In genomic region chr12:56377310-56377988, GRCh38 we compare ENCODE assay signal across 1 cellular context.
TF ChIP-seq lines count a peak whose summit lies in the region.

No MANE protein-coding gene starts in this region.

TF ChIP-seq in K562, 482 proteins besides CTCF, POLR2A, EP300 and RAD21 (continued from another document and continues in another):
- TF ChIP-seq, protein P1, sequence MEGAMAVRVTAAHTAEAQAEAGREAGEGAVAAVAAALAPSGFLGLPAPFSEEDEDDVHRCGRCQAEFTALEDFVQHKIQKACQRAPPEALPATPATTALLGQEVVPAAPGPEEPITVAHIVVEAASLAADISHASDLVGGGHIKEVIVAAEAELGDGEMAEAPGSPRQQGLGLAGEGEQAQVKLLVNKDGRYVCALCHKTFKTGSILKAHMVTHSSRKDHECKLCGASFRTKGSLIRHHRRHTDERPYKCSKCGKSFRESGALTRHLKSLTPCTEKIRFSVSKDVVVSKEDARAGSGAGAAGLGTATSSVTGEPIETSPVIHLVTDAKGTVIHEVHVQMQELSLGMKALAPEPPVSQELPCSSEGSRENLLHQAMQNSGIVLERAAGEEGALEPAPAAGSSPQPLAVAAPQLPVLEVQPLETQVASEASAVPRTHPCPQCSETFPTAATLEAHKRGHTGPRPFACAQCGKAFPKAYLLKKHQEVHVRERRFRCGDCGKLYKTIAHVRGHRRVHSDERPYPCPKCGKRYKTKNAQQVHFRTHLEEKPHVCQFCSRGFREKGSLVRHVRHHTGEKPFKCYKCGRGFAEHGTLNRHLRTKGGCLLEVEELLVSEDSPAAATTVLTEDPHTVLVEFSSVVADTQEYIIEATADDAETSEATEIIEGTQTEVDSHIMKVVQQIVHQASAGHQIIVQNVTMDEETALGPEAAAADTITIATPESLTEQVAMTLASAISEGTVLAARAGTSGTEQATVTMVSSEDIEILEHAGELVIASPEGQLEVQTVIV (CRISPR knock-in tag; IDR thresholded peaks at IDR 0.05; ENCODE audit: borderline replicate concordance) = no peak
- TF ChIP-seq ZNF644 (tag; IDR thresholded peaks at IDR 0.05; ENCODE audit: low read depth) (no peak), KLF16 (IDR thresholded peaks at IDR 0.05) (peak; percentile 69), HBP1 (CRISPR knock-in tag; IDR thresholded peaks at IDR 0.05) (no peak), BCL6 (CRISPR knock-in tag; IDR thresholded peaks at IDR 0.05) (no peak), CLOCK (CRISPR knock-in tag; IDR thresholded peaks at IDR 0.05; ENCODE audit: borderline replicate concordance) (no peak), SRSF3 (IDR thresholded peaks at IDR 0.05; ENCODE audit: insufficient read depth, low read length) (no peak), PHB (CRISPR knock-in tag; IDR thresholded peaks at IDR 0.05) (no peak), NCOA6 (IDR thresholded peaks at IDR 0.05) (no peak), ZHX1 (conservative IDR thresholded peaks at IDR 0.05; ENCODE audit: low read length) (no peak), PTTG1 (tag; IDR thresholded peaks at IDR 0.05; ENCODE audit: low read depth) (no peak), ZNF280A (IDR thresholded peaks at IDR 0.05; ENCODE audit: low read depth, partially characterized antibody) (no peak), ZNF146 (CRISPR knock-in tag; IDR thresholded peaks at IDR 0.05; ENCODE audit: unreplicated experiment) (no peak), ETV1 (tag; conservative IDR thresholded peaks at IDR 0.05; ENCODE audit: low read depth) (no peak; the same call in none of the 2 replicates), ZNF274 (IDR thresholded peaks at IDR 0.05; ENCODE audit: borderline replicate concordance, low read depth, low read length) (no peak), U2AF2 (optimal IDR thresholded peaks at IDR 0.05; ENCODE audit: low read depth, low read length) (no peak), WHSC1 (IDR thresholded peaks at IDR 0.05; ENCODE audit: low read length) (no peak), RNF2 (IDR thresholded peaks at IDR 0.05) (no peak), ETV5 (CRISPR knock-in tag; IDR thresholded peaks at IDR 0.05; ENCODE audit: low read depth) (no peak), NBN (IDR thresholded peaks at IDR 0.05; ENCODE audit: low read depth) (0 out of 2 replicates have a peak, but pooled peaks have one; percentile 50), HSF4 (CRISPR knock-in tag; IDR thresholded peaks at IDR 0.05; ENCODE audit: borderline replicate concordance) (no peak), HNRNPK (IDR thresholded peaks at IDR 0.05; ENCODE audit: low read depth, low read length, poor library complexity, severe bottlenecking) (no peak), NFXL1 (CRISPR knock-in tag; IDR thresholded peaks at IDR 0.05) (no peak), ZNF316 (IDR thresholded peaks at IDR 0.05) (peak; percentile 97), C11orf30 (IDR thresholded peaks at IDR 0.05; ENCODE audit: low read depth) (peak; percentile 93), POU5F1 (IDR thresholded peaks at IDR 0.05; ENCODE audit: borderline replicate concordance, low read depth, low read length, partially characterized antibody) (no peak), MYNN (IDR thresholded peaks at IDR 0.05) (peak; percentile 42; the same call in 1 of the 2 replicates), MYNN (CRISPR knock-in tag; IDR thresholded peaks at IDR 0.05) (no peak), CBX5 (IDR thresholded peaks at IDR 0.05; ENCODE audit: borderline replicate concordance, low read depth) (no peak), ZNF165 (CRISPR knock-in tag; IDR thresholded peaks at IDR 0.05; ENCODE audit: borderline replicate concordance) (no peak), RFX1 (IDR thresholded peaks at IDR 0.05) (no peak), NCOR1 (IDR thresholded peaks at IDR 0.05) (peak; percentile 85), NR0B1 (IDR thresholded peaks at IDR 0.05; ENCODE audit: partially characterized antibody) (no peak), NCOA4 (IDR thresholded peaks at IDR 0.05; ENCODE audit: partially characterized antibody) (no peak)
- TF ChIP-seq, protein P2, sequence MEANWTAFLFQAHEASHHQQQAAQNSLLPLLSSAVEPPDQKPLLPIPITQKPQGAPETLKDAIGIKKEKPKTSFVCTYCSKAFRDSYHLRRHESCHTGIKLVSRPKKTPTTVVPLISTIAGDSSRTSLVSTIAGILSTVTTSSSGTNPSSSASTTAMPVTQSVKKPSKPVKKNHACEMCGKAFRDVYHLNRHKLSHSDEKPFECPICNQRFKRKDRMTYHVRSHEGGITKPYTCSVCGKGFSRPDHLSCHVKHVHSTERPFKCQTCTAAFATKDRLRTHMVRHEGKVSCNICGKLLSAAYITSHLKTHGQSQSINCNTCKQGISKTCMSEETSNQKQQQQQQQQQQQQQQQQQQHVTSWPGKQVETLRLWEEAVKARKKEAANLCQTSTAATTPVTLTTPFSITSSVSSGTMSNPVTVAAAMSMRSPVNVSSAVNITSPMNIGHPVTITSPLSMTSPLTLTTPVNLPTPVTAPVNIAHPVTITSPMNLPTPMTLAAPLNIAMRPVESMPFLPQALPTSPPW (CRISPR knock-in tag; IDR thresholded peaks at IDR 0.05) = no peak
- TF ChIP-seq, protein P3, sequence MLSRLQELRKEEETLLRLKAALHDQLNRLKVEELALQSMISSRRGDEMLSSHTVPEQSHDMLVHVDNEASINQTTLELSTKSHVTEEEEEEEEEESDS (CRISPR knock-in tag; IDR thresholded peaks at IDR 0.05) = no peak
- TF ChIP-seq, protein P4, sequence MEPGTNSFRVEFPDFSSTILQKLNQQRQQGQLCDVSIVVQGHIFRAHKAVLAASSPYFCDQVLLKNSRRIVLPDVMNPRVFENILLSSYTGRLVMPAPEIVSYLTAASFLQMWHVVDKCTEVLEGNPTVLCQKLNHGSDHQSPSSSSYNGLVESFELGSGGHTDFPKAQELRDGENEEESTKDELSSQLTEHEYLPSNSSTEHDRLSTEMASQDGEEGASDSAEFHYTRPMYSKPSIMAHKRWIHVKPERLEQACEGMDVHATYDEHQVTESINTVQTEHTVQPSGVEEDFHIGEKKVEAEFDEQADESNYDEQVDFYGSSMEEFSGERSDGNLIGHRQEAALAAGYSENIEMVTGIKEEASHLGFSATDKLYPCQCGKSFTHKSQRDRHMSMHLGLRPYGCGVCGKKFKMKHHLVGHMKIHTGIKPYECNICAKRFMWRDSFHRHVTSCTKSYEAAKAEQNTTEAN (CRISPR knock-in tag; IDR thresholded peaks at IDR 0.05) = no peak
- TF ChIP-seq, protein P5, sequence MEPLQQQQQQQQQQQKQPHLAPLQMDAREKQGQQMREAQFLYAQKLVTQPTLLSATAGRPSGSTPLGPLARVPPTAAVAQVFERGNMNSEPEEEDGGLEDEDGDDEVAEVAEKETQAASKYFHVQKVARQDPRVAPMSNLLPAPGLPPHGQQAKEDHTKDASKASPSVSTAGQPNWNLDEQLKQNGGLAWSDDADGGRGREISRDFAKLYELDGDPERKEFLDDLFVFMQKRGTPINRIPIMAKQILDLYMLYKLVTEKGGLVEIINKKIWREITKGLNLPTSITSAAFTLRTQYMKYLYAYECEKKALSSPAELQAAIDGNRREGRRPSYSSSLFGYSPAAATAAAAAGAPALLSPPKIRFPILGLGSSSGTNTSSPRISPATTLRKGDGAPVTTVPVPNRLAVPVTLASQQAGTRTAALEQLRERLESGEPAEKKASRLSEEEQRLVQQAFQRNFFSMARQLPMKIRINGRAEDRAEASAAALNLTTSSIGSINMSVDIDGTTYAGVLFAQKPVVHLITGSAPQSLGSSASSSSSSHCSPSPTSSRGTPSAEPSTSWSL (CRISPR knock-in tag; IDR thresholded peaks at IDR 0.05; ENCODE audit: borderline replicate concordance) = no peak
- TF ChIP-seq, protein P6, sequence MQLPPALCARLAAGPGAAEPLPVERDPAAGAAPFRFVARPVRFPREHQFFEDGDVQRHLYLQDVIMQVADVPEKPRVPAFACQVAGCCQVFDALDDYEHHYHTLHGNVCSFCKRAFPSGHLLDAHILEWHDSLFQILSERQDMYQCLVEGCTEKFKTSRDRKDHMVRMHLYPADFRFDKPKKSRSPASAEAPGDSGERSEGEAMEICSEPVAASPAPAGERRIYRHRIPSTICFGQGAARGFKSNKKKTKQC (CRISPR knock-in tag; IDR thresholded peaks at IDR 0.05) = no peak
- TF ChIP-seq, protein P7, sequence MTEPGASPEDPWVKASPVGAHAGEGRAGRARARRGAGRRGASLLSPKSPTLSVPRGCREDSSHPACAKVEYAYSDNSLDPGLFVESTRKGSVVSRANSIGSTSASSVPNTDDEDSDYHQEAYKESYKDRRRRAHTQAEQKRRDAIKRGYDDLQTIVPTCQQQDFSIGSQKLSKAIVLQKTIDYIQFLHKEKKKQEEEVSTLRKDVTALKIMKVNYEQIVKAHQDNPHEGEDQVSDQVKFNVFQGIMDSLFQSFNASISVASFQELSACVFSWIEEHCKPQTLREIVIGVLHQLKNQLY (CRISPR knock-in tag; conservative IDR thresholded peaks at IDR 0.05) = no peak
